ENCODE assay signal across 8 cellular contexts in genomic region chr20:36575066-36575743, GRCh38. TPM values are rescaled to one million over a fixed set of nuclear protein-coding genes. Genes with fewer than 3 reads are reported as not detected.
DNase-seq lines count a peak whose midpoint lies in the region; ATAC-seq and TF ChIP-seq lines count a peak whose summit lies in the region.

No MANE protein-coding gene starts in this region.

- intact Hi-C loops in activated B cell treated with CpG ODN at 0.5 μM for 24 hours (cut with micrococcal nuclease), result loop anchor here (1.0 kb wide), 1 partner anchor 12 kb away; no protein-coding TSS in a partner anchor

- H3K36me3 Mint-ChIP-seq in activated B cell treated with CpG ODN at 0.5 μM for 24 hours (ENCODE audit: low read depth), result peaks cover 31% of the 10 kb centered on the region

- H3K9me3 ChIP-seq in neutrophil, result no peaks in the 10 kb centered on the region

- H3K27ac ChIP-seq in 22Rv1 (peak overlapping the region; percentile 80), neutrophil (peak overlapping the region; percentile 74)

- H3K27me3 ChIP-seq in neutrophil, result peaks cover 56% of the 10 kb centered on the region

- peak overlapping the region; percentile 90 for H3K4me3 Mint-ChIP-seq in activated B cell treated with CpG ODN at 0.5 μM for 24 hours

- peaks cover 36% of the 10 kb centered on the region for H3K4me1 Mint-ChIP-seq in activated B cell treated with CpG ODN at 0.5 μM for 24 hours

- TF ChIP-seq CTCF in 22Rv1 (IDR thresholded peaks at IDR 0.05), result no peak
- TF ChIP-seq CTCF in activated B cell treated with CpG ODN at 0.5 μM for 24 hours (IDR thresholded peaks at IDR 0.05), result no peak
- TF ChIP-seq CTCF in neutrophil (IDR thresholded peaks at IDR 0.05), result no peak

- H3K27me3 Mint-ChIP-seq in activated B cell treated with CpG ODN at 0.5 μM for 24 hours, result no peaks in the 10 kb centered on the region

- H3K4me1 ChIP-seq in neutrophil (ENCODE audit: control insufficient read depth in 1 of 2, insufficient read depth in 1 of 2, low read depth in 1 of 2, low read length in 1 of 2), result peaks cover 16 to 17% of the 10 kb centered on the region in 2 experiments

- peak; percentile 4 for ATAC-seq in activated B cell treated with CpG ODN at 0.5 μM for 24 hours (ENCODE audit: low read depth)
- ATAC-seq in GM19023 (IDR thresholded peaks at IDR 0.05; ENCODE audit: unreplicated experiment), result no peak

- POLR2A ChIA-PET in activated B cell treated with CpG ODN at 0.5 μM for 24 hours (lab: Charles Lee), result interaction anchor here (0.5 to 9.7 kb wide), 10 partner anchors 8 to 952 kb away, joined by 3 to 268 read pairs (median 6); partner anchors contain the start of genes BLCAP and RAB5IF

- CTCF ChIA-PET in activated B cell treated with CpG ODN at 0.5 μM for 24 hours (lab: Charles Lee), result interaction anchor here (0.8 to 5.3 kb wide), 5 partner anchors 10 to 30 kb away, joined by 3 to 39 read pairs (median 5); partner anchors contain the start of gene RAB5IF

- peak overlapping the region; percentile 93 for H3K4me3 ChIP-seq in GM08714 (ENCODE audit: low read length)
- H3K4me3 ChIP-seq in neutrophil (ENCODE audit: low read depth in 1 of 2, low read length in 1 of 2), result peak overlapping the region; percentile 77 to 97

- no peaks in the 10 kb centered on the region for H3K9me3 Mint-ChIP-seq in activated B cell treated with CpG ODN at 0.5 μM for 24 hours

- peak overlapping the region; percentile 86 for H3K27ac Mint-ChIP-seq in activated B cell treated with CpG ODN at 0.5 μM for 24 hours

- DNase-seq in NCI-H1694 (lab: John Stamatoyannopoulos, UW), result peak; percentile 29
- peak; percentile 37 for DNase-seq in activated B cell treated with CpG ODN at 0.5 μM for 24 hours
- DNase-seq in foreskin melanocyte, result peak; percentile 20
- no peak for DNase-seq in superior temporal gyrus (ENCODE audit: extremely low spot score)

- no peaks in the 10 kb centered on the region for H3K36me3 ChIP-seq in neutrophil

RNA-seq across cellular contexts. Expression of gene TGIF2, which starts 1.8 kb away (rescaled TPM):
- total RNA-seq in activated B cell treated with CpG ODN at 0.5 μM for 24 hours, result 40.8 and 43.8 TPM in 2 replicates

RNA-seq across cellular contexts. Expression of gene RAB5IF, which starts 30.4 kb away (rescaled TPM):
- 54.9 and 55.7 TPM in 2 replicates for total RNA-seq in activated B cell treated with CpG ODN at 0.5 μM for 24 hours

RNA-seq across cellular contexts. Expression of gene MYL9, which starts 33.9 kb away (rescaled TPM):
- 5.4 and 8.0 TPM in 2 replicates for total RNA-seq in activated B cell treated with CpG ODN at 0.5 μM for 24 hours
